22 cellular contexts compared by ENCODE assay signal in genomic region chr5:1342268-1342667, GRCh38. TPM values are rescaled to one million over a fixed set of nuclear protein-coding genes. Genes with fewer than 3 reads are reported as not detected.
A peak's percentile ranks its signal among the peaks of the same experiment; 100 is the strongest.
DNase-seq lines count a peak whose midpoint lies in the region; ATAC-seq, FAIRE-seq and TF ChIP-seq lines count a peak whose summit lies in the region.
"Had no signal": no experiment of that assay in that cellular context is flagged by ENCODE, and none has a peak within 500 bp of the region (broad histone marks: within the 10 kb centered on the region; RNA-seq: fewer than 3 reads in every experiment).

No MANE protein-coding gene starts in this region.

- no peak for FAIRE-seq in K562 (lab: Jason Lieb, UNC)
- FAIRE-seq: GM12891, H1, HepG2 had no signal

- H2AFZ ChIP-seq in OCI-LY1 (ENCODE audit: low read length), result no peak overlapping the region
- H2AFZ ChIP-seq in K562 (ENCODE audit: low read depth, low read length), result no peak overlapping the region

- WGBS in K562 (ENCODE audit: insufficient coverage, low coverage, missing lambda C conversion rate), result 95% methylated on average over 12 of the region's 12 CpGs
- 80 to 92% (median 89%) methylated on average over 10 to 12 of the region's 12 CpGs for WGBS in spleen, 5 donors

- POLR2A ChIA-PET in K562 (lab: Yijun Ruan, JAX), result interaction anchor here (1.2 to 2.9 kb wide), 2 partner anchors 8 to 72 kb away, joined by 3 to 19 read pairs; no protein-coding TSS in a partner anchor

- no peaks in the 10 kb centered on the region for H3F3A ChIP-seq in OCI-LY1 (ENCODE audit: insufficient read depth, low read length)

- no peaks in the 10 kb centered on the region for H3K9me3 ChIP-seq in OCI-LY1 (ENCODE audit: low read length)
- H3K9me3 ChIP-seq in K562 (replicated peaks; ENCODE audit: control insufficient read depth, insufficient read depth, low read depth, low read length), result no peaks in the 10 kb centered on the region
- H3K9me3 ChIP-seq in spleen, result no peaks in the 10 kb centered on the region
- H3K9me3 ChIP-seq: BE2C had no signal

- peak; percentile 34 for TF ChIP-seq POLR2A in GM15510 (IDR thresholded peaks at IDR 0.05; ENCODE audit: borderline replicate concordance, extremely low read depth, insufficient read length)
- TF ChIP-seq POLR2A in K562 (conservative IDR thresholded peaks at IDR 0.05), result no peak
- TF ChIP-seq POLR2A in spleen (IDR thresholded peaks at IDR 0.05), result no peak

- H3K4me2 ChIP-seq in OCI-LY1 (ENCODE audit: low read length), result peak overlapping the region; percentile 78
- no peak overlapping the region for H3K4me2 ChIP-seq in K562 (ENCODE audit: insufficient read depth, low read length)

- ATAC-seq in K562 (no peak), GM18873 (IDR thresholded peaks at IDR 0.05; ENCODE audit: low FRiP score, unreplicated experiment) (no peak), GM21390 (IDR thresholded peaks at IDR 0.05; ENCODE audit: unreplicated experiment) (no peak)
- ATAC-seq: HepG2, PC-3 had no signal

- in situ Hi-C loops in K562 (cut with MboI), result no loop called here

- peaks cover 50% of the 10 kb centered on the region for H3K4me1 ChIP-seq in OCI-LY1 (ENCODE audit: insufficient read depth, low read length, severe bottlenecking)
- H3K4me1 ChIP-seq in K562 (replicated peaks in 1 of 2; ENCODE audit: control insufficient read depth in 2 of 2, insufficient read depth in 2 of 2, low read length in 2 of 2), result peaks cover 15 to 31% of the 10 kb centered on the region in 2 experiments; a peak in 4 of 5 replicates
- H3K4me1 ChIP-seq in spleen, result peaks cover 18 to 63% (median 41%) of the 10 kb centered on the region in 6 donors

- H3K79me2 ChIP-seq in OCI-LY1 (ENCODE audit: insufficient read depth, low read length) (peaks cover 9% of the 10 kb centered on the region), K562 (ENCODE audit: control insufficient read depth, insufficient read depth, low read length) (peaks cover 43% of the 10 kb centered on the region)

- no peaks in the 10 kb centered on the region for H3K27me3 ChIP-seq in OCI-LY1 (ENCODE audit: insufficient read depth, low read length)
- H3K27me3 ChIP-seq in K562 (ENCODE audit: control insufficient read depth in 2 of 2, insufficient read depth in 2 of 2, low read length in 2 of 2), result no peaks in the 10 kb centered on the region
- no peaks in the 10 kb centered on the region for H3K27me3 ChIP-seq in spleen (replicated peaks in 1 of 7)
- H3K27me3 ChIP-seq: BE2C had no signal

- H3K27ac ChIP-seq in OCI-LY1 (ENCODE audit: low read depth, low read length, poor library complexity, severe bottlenecking), result peak overlapping the region; percentile 92
- H3K27ac ChIP-seq in K562 (ENCODE audit: extremely low read depth, low read depth, low read length), result no peak overlapping the region
- H3K27ac ChIP-seq in spleen, result peak overlapping the region in 3 of 8 donors; percentile 75 to 93 (median 91)

- no TSS peak for BruUV-seq in K562 (replicated peaks; lab: Mats Ljungman, UMichigan)

- H3K9ac ChIP-seq in OCI-LY1 (ENCODE audit: low read length), result peak overlapping the region; percentile 71
- peak overlapping the region in 1 of 2 experiments; percentile 66; a peak in 1 of 4 replicates for H3K9ac ChIP-seq in K562 (ENCODE audit: insufficient read depth in 1 of 2, low read depth in 2 of 2, low read length in 2 of 2)

- intact Hi-C loops in K562 (cut with micrococcal nuclease) (no loop called here), spleen (cut with DNase I; ENCODE audit: low total_unique reads) (no loop called here)

- CTCF ChIA-PET in K562 (lab: Yijun Ruan, JAX; ENCODE audit: low intra/inter-chr PET ratio), result interaction anchor here (0.6 kb wide), 1 partner anchor 942 kb away, joined by 3 read pairs; no protein-coding TSS in a partner anchor

- no peak for TF ChIP-seq RAD21 in K562 (CRISPR knock-in tag; conservative IDR thresholded peaks at IDR 0.05 in 1 of 2, IDR thresholded peaks at IDR 0.05 in 1 of 2)

- no peak for DNase-seq in K562 (ENCODE audit: extremely low read depth in 1 of 4, low spot score in 3 of 4)
- peak; percentile 67 for DNase-seq in spleen
- DNase-seq in NCI-H774 (lab: John Stamatoyannopoulos, UW), result no peak
- DNase-seq: BE2C; Calu3; CD4-positive, alpha-beta memory T cell; DMS53; NCI-H1105 treated with DMSO at 0.1 percent for 48 hours; NCI-H1694 treated with DMSO at 0.1 percent for 48 hours; NCI-H2107; NCI-H226; NCI-H524 treated with DMSO at 0.1 percent for 48 hours; NK-92 treated with Interleukin-12 subunit alpha and Interleukin-12 subunit beta, amount 100 ng/mL, for 24 hours; PC-3 had no signal

- H4K20me1 ChIP-seq in OCI-LY1 (ENCODE audit: insufficient read depth, low read length), result no peaks in the 10 kb centered on the region
- H4K20me1 ChIP-seq in K562 (replicated peaks; ENCODE audit: control insufficient read depth, insufficient read depth, low read length), result peaks cover 8% of the 10 kb centered on the region; the same call in 1 of the 2 replicates

- H3K36me3 ChIP-seq in OCI-LY1 (ENCODE audit: insufficient read depth, low read length) (peaks cover 61% of the 10 kb centered on the region), K562 (ENCODE audit: control insufficient read depth, insufficient read depth, low read length) (peaks cover 64% of the 10 kb centered on the region), spleen (peaks cover 10 to 66% (median 46%) of the 10 kb centered on the region in 6 donors)

- H3K9me1 ChIP-seq in K562 (ENCODE audit: control insufficient read depth, insufficient read depth, low read length), result no peaks in the 10 kb centered on the region

- no peak for TF ChIP-seq EP300 in K562 (IDR thresholded peaks at IDR 0.05; ENCODE audit: low read length)

- TF ChIP-seq CTCF in OCI-LY1 (IDR thresholded peaks at IDR 0.05; ENCODE audit: low read length) (no peak), K562 (IDR thresholded peaks at IDR 0.05 in 2 of 3, conservative IDR thresholded peaks at IDR 0.05 in 1 of 3; ENCODE audit: insufficient read depth in 2 of 3, low read depth in 1 of 3, low read length in 3 of 3) (no peak), spleen (IDR thresholded peaks at IDR 0.05 in 8 of 11, conservative IDR thresholded peaks at IDR 0.05 in 3 of 11) (no peak)

- H3K9me2 ChIP-seq in OCI-LY1 (ENCODE audit: low read depth, low read length), result no peaks in the 10 kb centered on the region

- H3K4me3 ChIP-seq in OCI-LY1 (ENCODE audit: low read depth, low read length, poor library complexity, severe bottlenecking) (peak overlapping the region; percentile 79), K562 (no peak overlapping the region), spleen (no peak overlapping the region)

TF ChIP-seq in K562, 482 proteins besides CTCF, POLR2A, EP300 and RAD21:
- TF ChIP-seq MTA1 (IDR thresholded peaks at IDR 0.05; ENCODE audit: borderline replicate concordance) (no peak), RBFOX2 (IDR thresholded peaks at IDR 0.05; ENCODE audit: low read depth, low read length) (peak; percentile 32)

RNA-seq across cellular contexts. Expression of gene CLPTM1L, which starts 2.6 kb away (rescaled TPM):
- total RNA-seq in K562 (2011; cell fraction: chromatin; rRNA removed; ENCODE audit: low replicate concordance), result 215 and 519 TPM in 2 replicates
- total RNA-seq in K562 (2011; cell fraction: nucleolus; rRNA removed), result 574 and 584 TPM in 2 replicates
- total RNA-seq in K562 (2011; cell fraction: nucleoplasm; rRNA removed), result 409 and 456 TPM in 2 replicates
- total RNA-seq in K562 (2014; rRNA removed) (217 and 249 TPM in 2 replicates), K562 (2014; rRNA removed; fragmentation: Illumina TruSeq; extraction: Trizol) (132 and 136 TPM in 2 replicates), K562 (2015; rRNA removed; fragmentation: Illumina TruSeq; extraction: Trizol) (177 and 179 TPM in 2 replicates), K562 (2021) (145 and 152 TPM in 2 replicates), spleen (100 to 1,000 TPM in 3 of 7 donors, 10 to 100 TPM in 4; 87.2 to 118 (median 99.9) TPM)
- polyA plus RNA-seq in K562 (2011; rRNA removed) (130 and 184 TPM in 2 replicates), K562 (2014; fragmentation: Illumina TruSeq; extraction: Trizol) (198 and 213 TPM in 2 replicates), K562 (2014; fragmentation: Nextera tagmentation; extraction: Ambion mirVana) (10 to 100 TPM in 1 of 2 experiments, 1 to 10 TPM in 1; 3.5 to 14.1 TPM), K562 (2014; rRNA removed) (180 and 181 TPM in 2 replicates), spleen (10 to 100 TPM; 39.7 to 55.6 (median 45.1) TPM)
- 150 and 221 TPM in 2 replicates for polyA plus RNA-seq in K562 (2011; cell fraction: cytosol; rRNA removed)
- 196 and 245 TPM in 2 replicates for polyA plus RNA-seq in K562 (2011; cell fraction: nucleus; rRNA removed)
- polyA plus RNA-seq in K562 (2012), result 110 and 155 TPM in 2 replicates
- 112 and 228 TPM in 2 replicates for polyA minus RNA-seq in K562 (2011; rRNA and poly(A)+ RNA removed)
- 74.7 and 93.6 TPM in 2 replicates for polyA minus RNA-seq in K562 (2011; cell fraction: cytosol; rRNA and poly(A)+ RNA removed)
- 73.0 and 82.1 TPM in 2 replicates for polyA minus RNA-seq in K562 (2011; cell fraction: nucleus; rRNA and poly(A)+ RNA removed)

RNA-seq across cellular contexts. Expression of gene TERT, which starts 47.4 kb away (rescaled TPM):
- total RNA-seq in K562 (2011; cell fraction: chromatin; rRNA removed; ENCODE audit: low replicate concordance), result 14.2 and 54.7 TPM in 2 replicates
- total RNA-seq in K562 (2011; cell fraction: nucleolus; rRNA removed), result 26.1 and 26.7 TPM in 2 replicates
- 10.8 and 13.8 TPM in 2 replicates for total RNA-seq in K562 (2011; cell fraction: nucleoplasm; rRNA removed)
- total RNA-seq in K562 (2014; rRNA removed), result 1.7 and 2.5 TPM in 2 replicates
- total RNA-seq in K562 (2014; rRNA removed; fragmentation: Illumina TruSeq; extraction: Trizol), result 0.41 and 0.44 TPM in 2 replicates
- 0.54 and 0.83 TPM in 2 replicates for total RNA-seq in K562 (2015; rRNA removed; fragmentation: Illumina TruSeq; extraction: Trizol)
- 3.3 and 3.4 TPM in 2 replicates for total RNA-seq in K562 (2021)
- polyA plus RNA-seq in K562 (2011; rRNA removed), result 1.4 and 2.7 TPM in 2 replicates
- polyA plus RNA-seq in K562 (2011; cell fraction: cytosol; rRNA removed), result 1.3 and 3.8 TPM in 2 replicates
- polyA plus RNA-seq in K562 (2011; cell fraction: nucleus; rRNA removed), result 15.4 and 32.7 TPM in 2 replicates
- polyA plus RNA-seq in K562 (2012), result 1.0 and 1.5 TPM in 2 replicates
- polyA plus RNA-seq in K562 (2014; fragmentation: Illumina TruSeq; extraction: Trizol), result 0.48 and 1.00 TPM in 2 replicates
- polyA plus RNA-seq in K562 (2014; fragmentation: Nextera tagmentation; extraction: Ambion mirVana), result under 1 TPM in 1 of 2 experiments, not detected in 1; 0.08 TPM
- polyA plus RNA-seq in K562 (2014; rRNA removed), result 2.2 and 4.5 TPM in 2 replicates
- polyA minus RNA-seq in K562 (2011; rRNA and poly(A)+ RNA removed), result 0.69 and 1.6 TPM in 2 replicates
- polyA minus RNA-seq in K562 (2011; cell fraction: cytosol; rRNA and poly(A)+ RNA removed), result 1.7 and 5.3 TPM in 2 replicates
- 8.1 and 11.4 TPM in 2 replicates for polyA minus RNA-seq in K562 (2011; cell fraction: nucleus; rRNA and poly(A)+ RNA removed)
- 1 to 10 TPM in 2 of 7 donors, under 1 TPM in 3, not detected in 2; 0.16 to 5.3 (median 0.43) TPM for total RNA-seq in spleen
- under 1 TPM; 0.09 to 0.53 (median 0.19) TPM for polyA plus RNA-seq in spleen
- total RNA-seq: CD4-positive, alpha-beta memory T cell had no signal
- polyA plus RNA-seq: AG04450 had no signal
